In the genomic region with DNA sequence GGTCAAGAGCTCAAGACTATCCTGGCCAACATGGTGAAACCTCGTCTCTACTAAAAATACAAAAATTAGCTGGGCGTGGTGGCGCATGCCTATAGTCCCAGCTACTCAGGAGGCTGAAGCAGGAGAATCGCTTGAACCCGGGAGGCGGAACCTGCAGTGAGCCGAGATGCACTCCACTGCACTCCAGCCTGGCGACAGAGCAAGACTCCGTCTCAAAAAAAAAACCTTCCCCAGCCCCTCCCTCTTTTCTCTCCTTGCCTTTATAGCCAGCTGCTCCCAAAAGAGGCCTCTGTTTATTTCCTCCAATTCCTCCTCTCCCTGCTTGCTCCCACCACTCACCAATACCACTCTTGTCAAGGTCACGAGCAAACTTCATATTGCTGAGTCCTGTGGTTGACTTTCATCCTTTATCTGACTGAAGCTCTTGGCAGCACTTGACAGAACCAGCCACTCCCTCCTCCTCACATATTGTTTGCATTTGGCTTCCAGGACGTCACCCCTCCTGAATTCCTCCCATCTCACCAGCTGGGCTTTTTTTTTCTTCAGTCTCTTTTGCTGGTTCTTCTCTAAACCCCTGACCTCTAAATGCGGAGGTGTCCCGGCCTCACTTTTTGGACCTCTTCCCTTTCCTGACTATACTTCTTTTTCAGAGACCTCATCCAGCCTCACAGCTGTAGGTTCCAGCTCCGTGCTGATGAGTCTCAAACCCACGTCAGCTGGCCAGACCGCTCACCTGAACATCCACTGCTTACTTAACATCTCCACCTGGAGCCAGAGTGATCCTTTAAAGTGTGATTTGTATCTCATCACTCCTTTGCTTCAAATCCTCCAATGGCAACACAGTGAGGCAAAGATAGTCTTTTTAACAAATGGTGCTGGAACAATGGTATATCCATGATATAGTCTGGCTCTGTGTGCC, we compare ENCODE assay signal across 13 cellular contexts.
DNase-seq lines count a peak whose midpoint lies in the region; ATAC-seq, FAIRE-seq and TF ChIP-seq lines count a peak whose summit lies in the region.
"Had no signal": no experiment of that assay in that cellular context is flagged by ENCODE, and none has a peak within 500 bp of the region (broad histone marks: within the 10 kb centered on the region; RNA-seq: fewer than 3 reads in every experiment).

No MANE protein-coding gene starts in this region.

- H3K9me3 Mint-ChIP-seq in naive thymus-derived CD4-positive, alpha-beta T cell, result peaks cover 0 to 15% (median 0%) of the 10 kb centered on the region in 11 donors
- H3K9me3 Mint-ChIP-seq in HFFc6, result no peaks in the 10 kb centered on the region; the same call in 1 of the 2 replicates

- H3K27me3 ChIP-seq in DND-41 (ENCODE audit: insufficient read depth, low read length, poor library complexity) (no peaks in the 10 kb centered on the region), bronchial epithelial cell (ENCODE audit: control insufficient read depth, insufficient read depth, low read length) (no peaks in the 10 kb centered on the region)
- no peaks in the 10 kb centered on the region for H3K27me3 ChIP-seq in naive thymus-derived CD4-positive, alpha-beta T cell (ENCODE audit: control insufficient read depth in 2 of 2, insufficient read depth in 2 of 2, low read length in 2 of 2)
- H3K27me3 ChIP-seq: heart left ventricle, SJCRH30 had no signal

- POLR2A ChIA-PET in naive thymus-derived CD4-positive, alpha-beta T cell (lab: Charles Lee), result no interaction called here

- no peak for TF ChIP-seq CTCF in DND-41 (IDR thresholded peaks at IDR 0.05; ENCODE audit: borderline replicate concordance, extremely low read depth, low read length, poor library complexity, severe bottlenecking)
- no peak for TF ChIP-seq CTCF in bronchial epithelial cell (IDR thresholded peaks at IDR 0.05; ENCODE audit: insufficient read depth, low read length, severe bottlenecking)
- no peak for TF ChIP-seq CTCF in HFFc6 (IDR thresholded peaks at IDR 0.05)

- H3K4me3 Mint-ChIP-seq in naive thymus-derived CD4-positive, alpha-beta T cell, result peak overlapping the region in 5 of 10 donors; percentile 4 to 65 (median 36)
- no peak overlapping the region for H3K4me3 Mint-ChIP-seq in HFFc6

- FAIRE-seq in bronchial epithelial cell (lab: Jason Lieb, UNC), result no peak

- no peak overlapping the region for H3K27ac ChIP-seq in DND-41 (ENCODE audit: low read length)
- no peak overlapping the region for H3K27ac ChIP-seq in naive thymus-derived CD4-positive, alpha-beta T cell (ENCODE audit: low read depth, low read length)
- H3K27ac ChIP-seq: heart left ventricle, SJCRH30 had no signal

- intact Hi-C loops in naive thymus-derived CD4-positive, alpha-beta T cell (cut with micrococcal nuclease), result no loop called here

- CTCF ChIA-PET in naive thymus-derived CD4-positive, alpha-beta T cell (lab: Charles Lee), result interaction anchor here (0.6 kb wide), 1 partner anchor 17 kb away, joined by 5 read pairs; no protein-coding TSS in a partner anchor

- no peak for DNase-seq in DND-41
- peak; percentile 30 for DNase-seq in LoVo (ENCODE audit: low spot score)
- DNase-seq in bronchial epithelial cell (ENCODE audit: low read depth), result peak; percentile 55
- peak in 4 of 9 donors; percentile 8 to 29 (median 19) for DNase-seq in naive thymus-derived CD4-positive, alpha-beta T cell
- no peak for DNase-seq in HFFc6
- DNase-seq in stimulated activated CD4-positive, alpha-beta T cell treated with anti-CD3 and anti-CD28 coated beads, Interleukin-4, amount 100 ng/mL, for 24 hours, result no peak
- DNase-seq in SIG-M5 treated with dmso at 0.1 percent for 504 hours (lab: John Stamatoyannopoulos, UW; ENCODE audit: unreplicated experiment), result no peak
- DNase-seq: heart left ventricle; NCI-H2081; SJCRH30; stimulated activated CD4-positive, alpha-beta T cell treated with anti-CD3 and anti-CD28 coated beads, Interleukin-15, amount 100 ng/mL, for 24 hours had no signal

- peaks cover 0 to 24% (median 0%) of the 10 kb centered on the region in 5 donors for H3K36me3 Mint-ChIP-seq in naive thymus-derived CD4-positive, alpha-beta T cell
- H3K36me3 Mint-ChIP-seq in HFFc6 (ENCODE audit: low read depth), result 0 out of 2 replicates have a peak, but pooled peaks cover 8% of the 10 kb centered on the region
- H3K36me3 Mint-ChIP-seq: brain had no signal

- ATAC-seq in DND-41 (ENCODE audit: insufficient read depth, low read depth), result peak; percentile 35; the same call in 1 of the 3 replicates
- ATAC-seq in naive thymus-derived CD4-positive, alpha-beta T cell, result peak; percentile 63
- ATAC-seq in GM21447 (IDR thresholded peaks at IDR 0.05; ENCODE audit: unreplicated experiment), result no peak

- no peak overlapping the region for H3K9ac ChIP-seq in DND-41 (ENCODE audit: low read depth, low read length)

- H3K4me1 Mint-ChIP-seq in naive thymus-derived CD4-positive, alpha-beta T cell, result peaks cover 14 to 25% (median 21%) of the 10 kb centered on the region in 7 donors
- H3K4me1 Mint-ChIP-seq in HFFc6 (ENCODE audit: low read depth), result peaks cover 15% of the 10 kb centered on the region

- H3K4me2 ChIP-seq in DND-41 (ENCODE audit: insufficient read depth, low read length), result no peak overlapping the region

- H2AFZ ChIP-seq in DND-41 (ENCODE audit: low read depth, low read length), result no peak overlapping the region

- peak overlapping the region in 6 of 9 donors; percentile 8 to 91 (median 28) for H3K27ac Mint-ChIP-seq in naive thymus-derived CD4-positive, alpha-beta T cell
- no peak overlapping the region for H3K27ac Mint-ChIP-seq in HFFc6

- H4K20me1 ChIP-seq in DND-41 (ENCODE audit: insufficient read depth, low read length), result no peaks in the 10 kb centered on the region

- no peaks in the 10 kb centered on the region for H3K4me1 ChIP-seq in DND-41 (ENCODE audit: insufficient read depth, low read length)
- H3K4me1 ChIP-seq in naive thymus-derived CD4-positive, alpha-beta T cell (ENCODE audit: control insufficient read depth in 2 of 2, insufficient read depth in 2 of 2, low read length in 2 of 2), result peaks cover 0 to 8% of the 10 kb centered on the region in 2 donors
- H3K4me1 ChIP-seq: heart left ventricle, SJCRH30 had no signal

- no peaks in the 10 kb centered on the region for H3K27me3 Mint-ChIP-seq in naive thymus-derived CD4-positive, alpha-beta T cell
- H3K27me3 Mint-ChIP-seq in HFFc6 (ENCODE audit: insufficient read depth), result peaks cover 2% of the 10 kb centered on the region; the same call in 1 of the 2 replicates
- H3K27me3 Mint-ChIP-seq: brain had no signal

- H3K4me3 ChIP-seq in DND-41 (ENCODE audit: low read depth in 1 of 2, low read length in 2 of 2) (no peak overlapping the region), bronchial epithelial cell (ENCODE audit: low read depth, low read length) (no peak overlapping the region)
- H3K4me3 ChIP-seq in naive thymus-derived CD4-positive, alpha-beta T cell (ENCODE audit: low read length), result no peak overlapping the region
- H3K4me3 ChIP-seq: heart left ventricle, SJCRH30 had no signal

- H3K9me3 ChIP-seq in DND-41 (ENCODE audit: insufficient read depth, low read length, severe bottlenecking), result no peaks in the 10 kb centered on the region
- no peaks in the 10 kb centered on the region for H3K9me3 ChIP-seq in naive thymus-derived CD4-positive, alpha-beta T cell (ENCODE audit: control insufficient read depth in 2 of 3, low read length in 3 of 3)

- H3K79me2 ChIP-seq in DND-41 (ENCODE audit: insufficient read depth, low read length), result no peaks in the 10 kb centered on the region

- H3K36me3 ChIP-seq in DND-41 (ENCODE audit: insufficient read depth, low read length) (no peaks in the 10 kb centered on the region), bronchial epithelial cell (ENCODE audit: control insufficient read depth, insufficient read depth, low read length) (no peaks in the 10 kb centered on the region)
- H3K36me3 ChIP-seq in naive thymus-derived CD4-positive, alpha-beta T cell (ENCODE audit: control insufficient read depth in 2 of 3, insufficient read depth in 3 of 3, low read length in 3 of 3), result no peaks in the 10 kb centered on the region
- H3K36me3 ChIP-seq: heart left ventricle, SJCRH30 had no signal

Comparison
In these comparisons a context has a peak if more than half of its experiments do, and no peak if none do; other contexts are left out.
1. DNase-seq: peak in LoVo (single experiment) and bronchial epithelial cell (single experiment); none in DND-41 (single experiment), HFFc6 (single experiment), stimulated activated CD4-positive, alpha-beta T cell treated with anti-CD3 and anti-CD28 coated beads, Interleukin-4, amount 100 ng/mL, for 24 hours (single experiment) and SIG-M5 treated with dmso at 0.1 percent for 504 hours (single experiment).